In the genomic region with DNA sequence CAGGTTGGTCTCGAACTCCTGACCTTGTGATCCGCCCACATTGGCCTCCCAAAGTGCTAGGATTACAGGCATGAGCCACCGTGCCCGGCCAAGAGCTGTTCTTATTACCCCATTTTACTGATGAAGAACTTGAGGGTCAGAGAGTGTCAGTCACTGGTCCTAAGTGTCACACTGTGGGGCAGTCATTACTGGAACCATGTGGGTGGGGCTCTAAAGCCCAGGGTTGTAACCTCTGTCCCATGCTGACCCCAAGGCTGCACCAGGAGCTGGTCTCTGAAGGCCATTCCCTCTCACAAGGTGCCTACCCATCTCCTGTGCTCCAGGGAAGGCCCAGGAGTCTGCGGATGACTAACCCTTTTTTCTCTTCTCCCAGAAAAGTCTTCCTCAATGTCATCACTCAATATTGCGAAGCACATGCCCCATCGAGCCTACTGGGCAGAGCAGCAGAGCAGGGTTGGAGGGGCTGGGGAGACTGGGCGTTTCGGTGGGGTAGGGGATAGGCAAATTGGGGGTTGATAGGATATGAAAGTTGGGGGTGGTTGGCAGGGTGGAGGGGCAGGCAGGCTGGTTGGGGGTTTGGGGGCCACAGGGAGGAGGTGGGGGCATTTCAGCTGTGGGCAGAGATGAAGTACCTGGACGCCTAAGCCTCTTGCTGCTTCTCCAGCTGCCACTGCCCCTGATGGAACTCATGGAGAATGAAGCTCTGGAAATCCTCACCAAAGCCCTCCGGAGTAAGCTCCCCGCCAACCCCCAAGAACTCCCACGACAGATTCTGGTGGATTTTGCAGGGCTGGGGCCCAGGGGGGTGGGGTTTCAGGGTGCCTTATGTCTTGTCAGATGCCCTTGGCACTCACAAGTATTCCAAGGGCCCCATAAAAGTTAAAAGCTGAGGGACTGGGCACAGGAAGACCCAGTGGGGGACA, we compare ENCODE assay signal across 1 cellular context.
A peak's percentile ranks its signal among the peaks of the same experiment; 100 is the strongest.
TF ChIP-seq lines count a peak whose summit lies in the region.

No MANE protein-coding gene starts in this region.

TF ChIP-seq in HepG2, 621 proteins besides CTCF, POLR2A, EP300 and RAD21:
- TF ChIP-seq ZNF629 (CRISPR knock-in tag; conservative IDR thresholded peaks at IDR 0.05) = peak; percentile 64; the same call in 1 of the 2 replicates
- no peak for TF ChIP-seq ZNF230 (CRISPR knock-in tag; IDR thresholded peaks at IDR 0.05)
